ENCODE assay signal across 1 cellular context in the genomic region with DNA sequence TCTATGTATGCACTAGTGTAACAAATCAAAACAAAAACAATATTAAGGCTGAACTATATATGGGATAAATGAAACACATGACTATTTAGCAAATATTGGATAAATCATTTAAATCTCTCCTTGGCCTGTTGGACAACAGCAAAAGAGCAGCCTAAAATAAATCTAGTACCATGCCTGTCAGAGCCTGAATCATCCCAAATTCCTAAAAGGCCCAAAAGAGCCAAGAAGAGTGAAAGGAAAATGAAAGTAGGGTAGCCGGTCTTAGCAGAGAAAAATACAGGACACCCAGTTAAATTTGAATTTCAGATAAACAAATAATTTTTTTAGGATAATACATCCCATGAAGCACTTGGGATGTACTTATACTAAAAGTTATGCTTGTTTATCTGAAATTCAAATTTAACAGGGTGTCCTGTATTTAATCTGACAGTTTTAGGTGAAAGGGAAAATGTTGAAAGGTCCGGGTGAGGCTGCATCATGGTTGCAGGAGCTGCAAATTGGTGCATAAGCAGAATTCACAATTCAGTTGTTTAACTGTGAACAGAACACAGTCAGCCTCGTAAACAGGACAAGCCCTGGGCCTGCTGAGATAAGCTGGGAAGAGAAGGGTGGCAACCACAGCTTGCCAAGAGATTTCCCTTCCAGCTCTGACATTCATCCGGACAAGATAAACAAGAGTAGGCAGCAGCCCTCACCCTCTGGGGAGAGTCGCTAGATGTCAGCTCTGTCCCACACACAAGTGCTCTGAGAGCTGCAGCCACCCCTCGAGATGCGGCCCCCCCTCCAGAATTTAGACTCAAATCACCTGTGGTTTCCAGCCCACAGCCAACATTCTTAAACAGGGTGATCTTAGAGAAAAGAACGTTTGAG.
TF ChIP-seq lines count a peak whose summit lies in the region.

No MANE protein-coding gene starts in this region.

TF ChIP-seq in K562, 482 proteins besides CTCF, POLR2A, EP300 and RAD21 (continued from another document and continues in another):
- peak; percentile 25; the same call in 1 of the 2 replicates for TF ChIP-seq DMBX1 (CRISPR knock-in tag; IDR thresholded peaks at IDR 0.05; ENCODE audit: borderline replicate concordance)
- TF ChIP-seq EP400 (IDR thresholded peaks at IDR 0.05) = peak; percentile 46; the same call in 1 of the 2 replicates
- TF ChIP-seq, protein P1, sequence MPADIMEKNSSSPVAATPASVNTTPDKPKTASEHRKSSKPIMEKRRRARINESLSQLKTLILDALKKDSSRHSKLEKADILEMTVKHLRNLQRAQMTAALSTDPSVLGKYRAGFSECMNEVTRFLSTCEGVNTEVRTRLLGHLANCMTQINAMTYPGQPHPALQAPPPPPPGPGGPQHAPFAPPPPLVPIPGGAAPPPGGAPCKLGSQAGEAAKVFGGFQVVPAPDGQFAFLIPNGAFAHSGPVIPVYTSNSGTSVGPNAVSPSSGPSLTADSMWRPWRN (IDR thresholded peaks at IDR 0.05; ENCODE audit: low read depth) = no peak
- TF ChIP-seq KHSRP (IDR thresholded peaks at IDR 0.05) = no peak
- no peak for TF ChIP-seq ZNF444 (CRISPR knock-in tag; IDR thresholded peaks at IDR 0.05)
- no peak; the same call in 1 of the 2 replicates for TF ChIP-seq ZNF766 (CRISPR knock-in tag; conservative IDR thresholded peaks at IDR 0.05)
- TF ChIP-seq ZNF143 (CRISPR knock-in tag; IDR thresholded peaks at IDR 0.05) = no peak
- TF ChIP-seq CREM (IDR thresholded peaks at IDR 0.05; ENCODE audit: low read depth) = peak; percentile 59
- peak; percentile 89 for TF ChIP-seq TCF3 (CRISPR knock-in tag; IDR thresholded peaks at IDR 0.05)
- 0 out of 2 replicates have a peak, but pooled peaks have one; percentile 28 for TF ChIP-seq FOSL1 (tag; conservative IDR thresholded peaks at IDR 0.05)
- TF ChIP-seq, protein P2, sequence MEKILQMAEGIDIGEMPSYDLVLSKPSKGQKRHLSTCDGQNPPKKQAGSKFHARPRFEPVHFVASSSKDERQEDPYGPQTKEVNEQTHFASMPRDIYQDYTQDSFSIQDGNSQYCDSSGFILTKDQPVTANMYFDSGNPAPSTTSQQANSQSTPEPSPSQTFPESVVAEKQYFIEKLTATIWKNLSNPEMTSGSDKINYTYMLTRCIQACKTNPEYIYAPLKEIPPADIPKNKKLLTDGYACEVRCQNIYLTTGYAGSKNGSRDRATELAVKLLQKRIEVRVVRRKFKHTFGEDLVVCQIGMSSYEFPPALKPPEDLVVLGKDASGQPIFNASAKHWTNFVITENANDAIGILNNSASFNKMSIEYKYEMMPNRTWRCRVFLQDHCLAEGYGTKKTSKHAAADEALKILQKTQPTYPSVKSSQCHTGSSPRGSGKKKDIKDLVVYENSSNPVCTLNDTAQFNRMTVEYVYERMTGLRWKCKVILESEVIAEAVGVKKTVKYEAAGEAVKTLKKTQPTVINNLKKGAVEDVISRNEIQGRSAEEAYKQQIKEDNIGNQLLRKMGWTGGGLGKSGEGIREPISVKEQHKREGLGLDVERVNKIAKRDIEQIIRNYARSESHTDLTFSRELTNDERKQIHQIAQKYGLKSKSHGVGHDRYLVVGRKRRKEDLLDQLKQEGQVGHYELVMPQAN (IDR thresholded peaks at IDR 0.05; ENCODE audit: borderline replicate concordance) = no peak
- no peak for TF ChIP-seq ELF1 (tag; IDR thresholded peaks at IDR 0.05)
- peak; percentile 40; the same call in 1 of the 2 replicates for TF ChIP-seq MTA2 (IDR thresholded peaks at IDR 0.05; ENCODE audit: low read depth)
- TF ChIP-seq ARNT (IDR thresholded peaks at IDR 0.05) = peak in 1 of 2 experiments; percentile 53; a peak in 1 of 4 replicates
- no peak for TF ChIP-seq ZNF354B (CRISPR knock-in tag; IDR thresholded peaks at IDR 0.05)
- peak; percentile 97 for TF ChIP-seq MECOM (CRISPR knock-in tag; IDR thresholded peaks at IDR 0.05)
- TF ChIP-seq ARID1B (IDR thresholded peaks at IDR 0.05) = peak; percentile 88
- TF ChIP-seq, protein P3, sequence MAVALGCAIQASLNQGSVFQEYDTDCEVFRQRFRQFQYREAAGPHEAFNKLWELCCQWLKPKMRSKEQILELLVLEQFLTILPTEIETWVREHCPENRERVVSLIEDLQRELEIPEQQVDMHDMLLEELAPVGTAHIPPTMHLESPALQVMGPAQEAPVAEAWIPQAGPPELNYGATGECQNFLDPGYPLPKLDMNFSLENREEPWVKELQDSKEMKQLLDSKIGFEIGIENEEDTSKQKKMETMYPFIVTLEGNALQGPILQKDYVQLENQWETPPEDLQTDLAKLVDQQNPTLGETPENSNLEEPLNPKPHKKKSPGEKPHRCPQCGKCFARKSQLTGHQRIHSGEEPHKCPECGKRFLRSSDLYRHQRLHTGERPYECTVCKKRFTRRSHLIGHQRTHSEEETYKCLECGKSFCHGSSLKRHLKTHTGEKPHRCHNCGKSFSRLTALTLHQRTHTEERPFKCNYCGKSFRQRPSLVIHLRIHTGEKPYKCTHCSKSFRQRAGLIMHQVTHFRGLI (CRISPR knock-in tag; IDR thresholded peaks at IDR 0.05) = no peak
- TF ChIP-seq, protein P4, sequence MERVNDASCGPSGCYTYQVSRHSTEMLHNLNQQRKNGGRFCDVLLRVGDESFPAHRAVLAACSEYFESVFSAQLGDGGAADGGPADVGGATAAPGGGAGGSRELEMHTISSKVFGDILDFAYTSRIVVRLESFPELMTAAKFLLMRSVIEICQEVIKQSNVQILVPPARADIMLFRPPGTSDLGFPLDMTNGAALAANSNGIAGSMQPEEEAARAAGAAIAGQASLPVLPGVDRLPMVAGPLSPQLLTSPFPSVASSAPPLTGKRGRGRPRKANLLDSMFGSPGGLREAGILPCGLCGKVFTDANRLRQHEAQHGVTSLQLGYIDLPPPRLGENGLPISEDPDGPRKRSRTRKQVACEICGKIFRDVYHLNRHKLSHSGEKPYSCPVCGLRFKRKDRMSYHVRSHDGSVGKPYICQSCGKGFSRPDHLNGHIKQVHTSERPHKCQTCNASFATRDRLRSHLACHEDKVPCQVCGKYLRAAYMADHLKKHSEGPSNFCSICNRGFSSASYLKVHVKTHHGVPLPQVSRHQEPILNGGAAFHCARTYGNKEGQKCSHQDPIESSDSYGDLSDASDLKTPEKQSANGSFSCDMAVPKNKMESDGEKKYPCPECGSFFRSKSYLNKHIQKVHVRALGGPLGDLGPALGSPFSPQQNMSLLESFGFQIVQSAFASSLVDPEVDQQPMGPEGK (CRISPR knock-in tag; IDR thresholded peaks at IDR 0.05; ENCODE audit: borderline replicate concordance) = no peak
- TF ChIP-seq ZNF778 (CRISPR knock-in tag; IDR thresholded peaks at IDR 0.05) = no peak
- no peak for TF ChIP-seq KAT7 (CRISPR knock-in tag; IDR thresholded peaks at IDR 0.05; ENCODE audit: borderline replicate concordance)
- TF ChIP-seq ZNF174 (CRISPR knock-in tag; IDR thresholded peaks at IDR 0.05) = no peak
- TF ChIP-seq NCOA1 (IDR thresholded peaks at IDR 0.05; ENCODE audit: low read depth) = 0 out of 2 replicates have a peak, but pooled peaks have one; percentile 33
- no peak for TF ChIP-seq TAF7 (tag; IDR thresholded peaks at IDR 0.05)
- peak; percentile 38; the same call in 1 of the 2 replicates for TF ChIP-seq L3MBTL2 (IDR thresholded peaks at IDR 0.05)
- TF ChIP-seq GABPB1 (CRISPR knock-in tag; IDR thresholded peaks at IDR 0.05) = no peak
- TF ChIP-seq, protein P5, sequence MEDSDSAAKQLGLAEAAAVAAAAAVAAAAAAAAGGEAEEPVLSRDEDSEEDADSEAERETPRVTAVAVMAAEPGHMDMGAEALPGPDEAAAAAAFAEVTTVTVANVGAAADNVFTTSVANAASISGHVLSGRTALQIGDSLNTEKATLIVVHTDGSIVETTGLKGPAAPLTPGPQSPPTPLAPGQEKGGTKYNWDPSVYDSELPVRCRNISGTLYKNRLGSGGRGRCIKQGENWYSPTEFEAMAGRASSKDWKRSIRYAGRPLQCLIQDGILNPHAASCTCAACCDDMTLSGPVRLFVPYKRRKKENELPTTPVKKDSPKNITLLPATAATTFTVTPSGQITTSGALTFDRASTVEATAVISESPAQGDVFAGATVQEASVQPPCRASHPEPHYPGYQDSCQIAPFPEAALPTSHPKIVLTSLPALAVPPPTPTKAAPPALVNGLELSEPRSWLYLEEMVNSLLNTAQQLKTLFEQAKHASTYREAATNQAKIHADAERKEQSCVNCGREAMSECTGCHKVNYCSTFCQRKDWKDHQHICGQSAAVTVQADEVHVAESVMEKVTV (CRISPR knock-in tag; IDR thresholded peaks at IDR 0.05) = peak; percentile 77
- peak; percentile 44 for TF ChIP-seq GATA2 (CRISPR knock-in tag; IDR thresholded peaks at IDR 0.05)
- TF ChIP-seq SMARCA4 (IDR thresholded peaks at IDR 0.05) = peak; percentile 67
- peak; percentile 66 for TF ChIP-seq CBFA2T2 (conservative IDR thresholded peaks at IDR 0.05)
- TF ChIP-seq BACH1 (tag; IDR thresholded peaks at IDR 0.05) = 0 out of 2 replicates have a peak, but pooled peaks have one; percentile 17
- TF ChIP-seq, protein P6, sequence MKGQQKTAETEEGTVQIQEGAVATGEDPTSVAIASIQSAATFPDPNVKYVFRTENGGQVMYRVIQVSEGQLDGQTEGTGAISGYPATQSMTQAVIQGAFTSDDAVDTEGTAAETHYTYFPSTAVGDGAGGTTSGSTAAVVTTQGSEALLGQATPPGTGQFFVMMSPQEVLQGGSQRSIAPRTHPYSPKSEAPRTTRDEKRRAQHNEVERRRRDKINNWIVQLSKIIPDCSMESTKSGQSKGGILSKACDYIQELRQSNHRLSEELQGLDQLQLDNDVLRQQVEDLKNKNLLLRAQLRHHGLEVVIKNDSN (CRISPR knock-in tag; IDR thresholded peaks at IDR 0.05) = no peak
- TF ChIP-seq, protein P7, sequence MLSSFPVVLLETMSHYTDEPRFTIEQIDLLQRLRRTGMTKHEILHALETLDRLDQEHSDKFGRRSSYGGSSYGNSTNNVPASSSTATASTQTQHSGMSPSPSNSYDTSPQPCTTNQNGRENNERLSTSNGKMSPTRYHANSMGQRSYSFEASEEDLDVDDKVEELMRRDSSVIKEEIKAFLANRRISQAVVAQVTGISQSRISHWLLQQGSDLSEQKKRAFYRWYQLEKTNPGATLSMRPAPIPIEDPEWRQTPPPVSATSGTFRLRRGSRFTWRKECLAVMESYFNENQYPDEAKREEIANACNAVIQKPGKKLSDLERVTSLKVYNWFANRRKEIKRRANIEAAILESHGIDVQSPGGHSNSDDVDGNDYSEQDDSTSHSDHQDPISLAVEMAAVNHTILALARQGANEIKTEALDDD (IDR thresholded peaks at IDR 0.05) = peak; percentile 69
- peak; percentile 69; the same call in 1 of the 2 replicates for TF ChIP-seq RB1 (IDR thresholded peaks at IDR 0.05; ENCODE audit: low read depth)
- 0 out of 2 replicates have a peak, but pooled peaks have one; percentile 4 for TF ChIP-seq MAFG (tag; conservative IDR thresholded peaks at IDR 0.05)
- TF ChIP-seq NFIC (IDR thresholded peaks at IDR 0.05) = peak; percentile 65; the same call in 1 of the 2 replicates
- no peak for TF ChIP-seq CSDE1 (IDR thresholded peaks at IDR 0.05)
- peak; percentile 54 for TF ChIP-seq CXXC5 (CRISPR knock-in tag; IDR thresholded peaks at IDR 0.05)
- 0 out of 2 replicates have a peak, but pooled peaks have one; percentile 33 for TF ChIP-seq HCFC1 (IDR thresholded peaks at IDR 0.05; ENCODE audit: low read depth, low read length)
- TF ChIP-seq, protein P8, sequence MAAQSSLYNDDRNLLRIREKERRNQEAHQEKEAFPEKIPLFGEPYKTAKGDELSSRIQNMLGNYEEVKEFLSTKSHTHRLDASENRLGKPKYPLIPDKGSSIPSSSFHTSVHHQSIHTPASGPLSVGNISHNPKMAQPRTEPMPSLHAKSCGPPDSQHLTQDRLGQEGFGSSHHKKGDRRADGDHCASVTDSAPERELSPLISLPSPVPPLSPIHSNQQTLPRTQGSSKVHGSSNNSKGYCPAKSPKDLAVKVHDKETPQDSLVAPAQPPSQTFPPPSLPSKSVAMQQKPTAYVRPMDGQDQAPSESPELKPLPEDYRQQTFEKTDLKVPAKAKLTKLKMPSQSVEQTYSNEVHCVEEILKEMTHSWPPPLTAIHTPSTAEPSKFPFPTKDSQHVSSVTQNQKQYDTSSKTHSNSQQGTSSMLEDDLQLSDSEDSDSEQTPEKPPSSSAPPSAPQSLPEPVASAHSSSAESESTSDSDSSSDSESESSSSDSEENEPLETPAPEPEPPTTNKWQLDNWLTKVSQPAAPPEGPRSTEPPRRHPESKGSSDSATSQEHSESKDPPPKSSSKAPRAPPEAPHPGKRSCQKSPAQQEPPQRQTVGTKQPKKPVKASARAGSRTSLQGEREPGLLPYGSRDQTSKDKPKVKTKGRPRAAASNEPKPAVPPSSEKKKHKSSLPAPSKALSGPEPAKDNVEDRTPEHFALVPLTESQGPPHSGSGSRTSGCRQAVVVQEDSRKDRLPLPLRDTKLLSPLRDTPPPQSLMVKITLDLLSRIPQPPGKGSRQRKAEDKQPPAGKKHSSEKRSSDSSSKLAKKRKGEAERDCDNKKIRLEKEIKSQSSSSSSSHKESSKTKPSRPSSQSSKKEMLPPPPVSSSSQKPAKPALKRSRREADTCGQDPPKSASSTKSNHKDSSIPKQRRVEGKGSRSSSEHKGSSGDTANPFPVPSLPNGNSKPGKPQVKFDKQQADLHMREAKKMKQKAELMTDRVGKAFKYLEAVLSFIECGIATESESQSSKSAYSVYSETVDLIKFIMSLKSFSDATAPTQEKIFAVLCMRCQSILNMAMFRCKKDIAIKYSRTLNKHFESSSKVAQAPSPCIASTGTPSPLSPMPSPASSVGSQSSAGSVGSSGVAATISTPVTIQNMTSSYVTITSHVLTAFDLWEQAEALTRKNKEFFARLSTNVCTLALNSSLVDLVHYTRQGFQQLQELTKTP (IDR thresholded peaks at IDR 0.05; ENCODE audit: low read depth in 1 of 2, partially characterized antibody in 2 of 2) = peak in 1 of 2 experiments; percentile 58
- TF ChIP-seq ZNF311 (CRISPR knock-in tag; IDR thresholded peaks at IDR 0.05) = no peak
- peak; percentile 64 to 95 for TF ChIP-seq MAZ (CRISPR knock-in tag; conservative IDR thresholded peaks at IDR 0.05 in 1 of 2, IDR thresholded peaks at IDR 0.05 in 1 of 2)
- TF ChIP-seq, protein P9, sequence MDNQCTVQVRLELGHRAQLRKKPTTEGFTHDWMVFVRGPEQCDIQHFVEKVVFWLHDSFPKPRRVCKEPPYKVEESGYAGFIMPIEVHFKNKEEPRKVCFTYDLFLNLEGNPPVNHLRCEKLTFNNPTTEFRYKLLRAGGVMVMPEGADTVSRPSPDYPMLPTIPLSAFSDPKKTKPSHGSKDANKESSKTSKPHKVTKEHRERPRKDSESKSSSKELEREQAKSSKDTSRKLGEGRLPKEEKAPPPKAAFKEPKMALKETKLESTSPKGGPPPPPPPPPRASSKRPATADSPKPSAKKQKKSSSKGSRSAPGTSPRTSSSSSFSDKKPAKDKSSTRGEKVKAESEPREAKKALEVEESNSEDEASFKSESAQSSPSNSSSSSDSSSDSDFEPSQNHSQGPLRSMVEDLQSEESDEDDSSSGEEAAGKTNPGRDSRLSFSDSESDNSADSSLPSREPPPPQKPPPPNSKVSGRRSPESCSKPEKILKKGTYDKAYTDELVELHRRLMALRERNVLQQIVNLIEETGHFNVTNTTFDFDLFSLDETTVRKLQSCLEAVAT (IDR thresholded peaks at IDR 0.05) = 0 out of 4 replicates have a peak, but pooled peaks of 1 of the 2 experiments have one; percentile 17
- no peak for TF ChIP-seq ZNF586 (CRISPR knock-in tag; conservative IDR thresholded peaks at IDR 0.05)
- TF ChIP-seq SOX6 (IDR thresholded peaks at IDR 0.05) = peak; percentile 69
- TF ChIP-seq ATF1 (CRISPR knock-in tag; IDR thresholded peaks at IDR 0.05) = no peak
- peak; percentile 37 for TF ChIP-seq ATF1 (tag; IDR thresholded peaks at IDR 0.05)
- TF ChIP-seq TEAD2 (tag; IDR thresholded peaks at IDR 0.05) = peak; percentile 16; the same call in 1 of the 2 replicates
- TF ChIP-seq SMAD1 (IDR thresholded peaks at IDR 0.05; ENCODE audit: low read depth, low read length, partially characterized antibody) = no peak
